Comparison of ENCODE assay signal across 7 cellular contexts in the genomic region with DNA sequence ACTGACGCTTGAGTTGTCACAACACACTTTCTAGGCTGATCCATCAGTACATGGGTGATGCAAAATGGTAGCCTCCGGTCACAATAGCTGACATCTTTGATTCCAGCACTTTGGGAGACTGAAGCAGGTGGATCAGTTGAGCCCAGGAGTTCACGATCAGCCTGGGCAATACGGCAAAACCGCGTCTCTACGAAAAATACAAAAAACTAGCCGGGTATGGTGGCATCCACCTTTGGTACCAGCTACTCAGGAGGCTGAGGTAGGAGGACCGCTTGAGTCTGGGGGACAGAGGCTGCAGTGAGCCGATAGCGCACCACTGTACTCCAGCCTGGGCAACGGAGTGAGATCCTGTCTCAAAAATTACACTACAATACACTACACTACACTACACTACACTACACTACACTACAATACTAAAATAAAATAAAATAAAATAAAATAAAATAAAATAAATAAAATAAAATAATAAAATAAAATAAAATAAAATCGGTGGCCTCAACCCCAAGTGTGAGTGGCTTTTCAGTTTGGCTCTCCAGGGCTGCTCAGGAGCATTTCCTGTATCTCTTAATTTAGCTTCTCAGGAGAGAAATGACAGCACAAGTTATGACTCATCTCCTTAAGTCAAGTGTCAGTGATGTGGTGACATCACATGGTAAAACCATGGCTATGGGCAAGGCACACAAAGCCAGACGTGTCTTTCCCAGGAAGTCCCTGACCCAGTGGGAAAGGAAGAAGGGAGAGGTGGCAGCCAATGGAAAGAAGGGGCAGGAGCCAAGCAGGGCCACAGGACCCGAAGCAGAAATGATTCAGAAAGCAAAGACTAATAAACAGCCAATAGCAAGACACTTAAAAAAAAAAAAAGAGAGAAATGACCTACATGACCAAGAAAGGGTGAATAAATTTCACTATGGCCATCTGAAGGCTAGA.
A peak's percentile ranks its signal among the peaks of the same experiment; 100 is the strongest.
DNase-seq lines count a peak whose midpoint lies in the region; ATAC-seq and TF ChIP-seq lines count a peak whose summit lies in the region.

No MANE protein-coding gene starts in this region.

- no peaks in the 10 kb centered on the region for H3K9me2 ChIP-seq in PC-9 (ENCODE audit: insufficient read depth)

- no peak overlapping the region for H2AFZ ChIP-seq in PC-9

- H3K4me2 ChIP-seq in PC-9 = no peak overlapping the region

- no peaks in the 10 kb centered on the region for H3K9me3 ChIP-seq in PC-9 (ENCODE audit: insufficient read depth, low read depth)
- no peaks in the 10 kb centered on the region for H3K9me3 ChIP-seq in ascending aorta

- peaks cover 9 to 42% (median 16%) of the 10 kb centered on the region in 4 donors for H3K4me1 Mint-ChIP-seq in naive thymus-derived CD8-positive, alpha-beta T cell

- H3K9me3 Mint-ChIP-seq in naive thymus-derived CD8-positive, alpha-beta T cell = no peaks in the 10 kb centered on the region

- no TSS peak for BruUV-seq in PC-9 (replicated peaks; lab: Mats Ljungman, UMichigan)

- POLR2A ChIA-PET in PC-9 (lab: Charles Lee; ENCODE audit: unreplicated experiment) = no interaction called here
- POLR2A ChIA-PET in naive thymus-derived CD8-positive, alpha-beta T cell (lab: Charles Lee) = no interaction called here

- intact Hi-C loops in PC-9 (cut with micrococcal nuclease; ENCODE audit: unreplicated experiment) (no loop called here), ascending aorta (cut with DNase I) (no loop called here)

- H3K27me3 ChIP-seq in PC-9 (ENCODE audit: insufficient read depth, low read depth) = no peaks in the 10 kb centered on the region
- H3K27me3 ChIP-seq in ascending aorta = no peaks in the 10 kb centered on the region

- H3K4me3 Mint-ChIP-seq in naive thymus-derived CD8-positive, alpha-beta T cell = no peak overlapping the region

- DNase-seq in GM03348 (ENCODE audit: low spot score) = peak; percentile 41
- peak; percentile 95 for DNase-seq in H4 (ENCODE audit: low spot score)
- DNase-seq in PC-9 = peak; percentile 6 to 39
- peak; percentile 91 for DNase-seq in epithelial cell of esophagus (ENCODE audit: low read depth)
- DNase-seq in naive thymus-derived CD8-positive, alpha-beta T cell = no peak
- no peak for DNase-seq in ascending aorta (ENCODE audit: low spot score in 2 of 2)

- H3K4me1 ChIP-seq in PC-9 (replicated peaks; ENCODE audit: insufficient read depth) (no peaks in the 10 kb centered on the region), ascending aorta (no peaks in the 10 kb centered on the region)

- H3F3A ChIP-seq in PC-9 (ENCODE audit: insufficient read depth, low read depth) = no peaks in the 10 kb centered on the region

- peak overlapping the region in 2 of 10 donors; percentile 33 to 61 for H3K27ac Mint-ChIP-seq in naive thymus-derived CD8-positive, alpha-beta T cell

- ATAC-seq in naive thymus-derived CD8-positive, alpha-beta T cell = no peak
- ATAC-seq in GM19467 (IDR thresholded peaks at IDR 0.05; ENCODE audit: unreplicated experiment) = no peak

- TF ChIP-seq CTCF in PC-9 (conservative IDR thresholded peaks at IDR 0.05) = no peak
- TF ChIP-seq CTCF in epithelial cell of esophagus (IDR thresholded peaks at IDR 0.05; ENCODE audit: insufficient read depth, low read depth, low read length, missing control alignments) = no peak
- no peak for TF ChIP-seq CTCF in ascending aorta (IDR thresholded peaks at IDR 0.05)

- no peaks in the 10 kb centered on the region for H3K36me3 Mint-ChIP-seq in naive thymus-derived CD8-positive, alpha-beta T cell

- H3K27ac ChIP-seq in PC-9 (no peak overlapping the region), ascending aorta (no peak overlapping the region)

- H3K79me2 ChIP-seq in PC-9 (ENCODE audit: low read depth) = no peaks in the 10 kb centered on the region

- H3K36me3 ChIP-seq in PC-9 (ENCODE audit: low read depth) (no peaks in the 10 kb centered on the region), ascending aorta (no peaks in the 10 kb centered on the region)

- CTCF ChIA-PET in PC-9 (lab: Charles Lee) = no interaction called here

- H4K20me1 ChIP-seq in PC-9 (ENCODE audit: insufficient read depth) = no peaks in the 10 kb centered on the region

- no peak overlapping the region for H3K4me3 ChIP-seq in PC-9
- H3K4me3 ChIP-seq in epithelial cell of esophagus (ENCODE audit: low read length) = no peak overlapping the region
- no peak overlapping the region for H3K4me3 ChIP-seq in ascending aorta

- H3K27me3 Mint-ChIP-seq in naive thymus-derived CD8-positive, alpha-beta T cell = peaks cover 0 to 11% (median 4%) of the 10 kb centered on the region in 5 donors

Comparison
In these comparisons a context has a peak if more than half of its experiments do, and no peak if none do; other contexts are left out.
1. DNase-seq: peak in GM03348 (single experiment), H4 (single experiment), PC-9 (2 of 2) and epithelial cell of esophagus (single experiment); none in naive thymus-derived CD8-positive, alpha-beta T cell (0 of 10) and ascending aorta (0 of 2).